ENCODE assay signal across 1 cellular context in genomic region chr6:46022110-46022948, GRCh38.
TF ChIP-seq lines count a peak whose summit lies in the region.

No MANE protein-coding gene starts in this region.

TF ChIP-seq in HepG2, 621 proteins besides CTCF, POLR2A, EP300 and RAD21:
- TF ChIP-seq ZNF276 (CRISPR knock-in tag; IDR thresholded peaks at IDR 0.05; ENCODE audit: low read depth) (no peak), SAFB2 (CRISPR knock-in tag; IDR thresholded peaks at IDR 0.05; ENCODE audit: borderline replicate concordance, low read depth) (no peak), ZNF724P (CRISPR knock-in tag; IDR thresholded peaks at IDR 0.05; ENCODE audit: borderline replicate concordance) (no peak), SMYD3 (CRISPR knock-in tag; IDR thresholded peaks at IDR 0.05) (no peak), GTF3A (CRISPR knock-in tag; conservative IDR thresholded peaks at IDR 0.05) (no peak), ZNF569 (CRISPR knock-in tag; IDR thresholded peaks at IDR 0.05; ENCODE audit: borderline replicate concordance) (no peak), E2F1 (CRISPR knock-in tag; IDR thresholded peaks at IDR 0.05) (no peak), NR2F2 (IDR thresholded peaks at IDR 0.05; ENCODE audit: borderline replicate concordance, low read depth) (no peak), MAFG (CRISPR knock-in tag; IDR thresholded peaks at IDR 0.05) (no peak), TCF7 (IDR thresholded peaks at IDR 0.05; ENCODE audit: low read depth) (no peak), RERE (CRISPR knock-in tag; IDR thresholded peaks at IDR 0.05; ENCODE audit: low read depth) (no peak), BHLHE40 (IDR thresholded peaks at IDR 0.05; ENCODE audit: low read length) (no peak), KLF16 (CRISPR knock-in tag; IDR thresholded peaks at IDR 0.05) (no peak), MYPOP (CRISPR knock-in tag; IDR thresholded peaks at IDR 0.05) (no peak)
- TF ChIP-seq, protein P1, sequence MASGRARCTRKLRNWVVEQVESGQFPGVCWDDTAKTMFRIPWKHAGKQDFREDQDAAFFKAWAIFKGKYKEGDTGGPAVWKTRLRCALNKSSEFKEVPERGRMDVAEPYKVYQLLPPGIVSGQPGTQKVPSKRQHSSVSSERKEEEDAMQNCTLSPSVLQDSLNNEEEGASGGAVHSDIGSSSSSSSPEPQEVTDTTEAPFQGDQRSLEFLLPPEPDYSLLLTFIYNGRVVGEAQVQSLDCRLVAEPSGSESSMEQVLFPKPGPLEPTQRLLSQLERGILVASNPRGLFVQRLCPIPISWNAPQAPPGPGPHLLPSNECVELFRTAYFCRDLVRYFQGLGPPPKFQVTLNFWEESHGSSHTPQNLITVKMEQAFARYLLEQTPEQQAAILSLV (CRISPR knock-in tag; IDR thresholded peaks at IDR 0.05; ENCODE audit: borderline replicate concordance) = no peak
